15 cellular contexts compared by ENCODE assay signal in the genomic region with DNA sequence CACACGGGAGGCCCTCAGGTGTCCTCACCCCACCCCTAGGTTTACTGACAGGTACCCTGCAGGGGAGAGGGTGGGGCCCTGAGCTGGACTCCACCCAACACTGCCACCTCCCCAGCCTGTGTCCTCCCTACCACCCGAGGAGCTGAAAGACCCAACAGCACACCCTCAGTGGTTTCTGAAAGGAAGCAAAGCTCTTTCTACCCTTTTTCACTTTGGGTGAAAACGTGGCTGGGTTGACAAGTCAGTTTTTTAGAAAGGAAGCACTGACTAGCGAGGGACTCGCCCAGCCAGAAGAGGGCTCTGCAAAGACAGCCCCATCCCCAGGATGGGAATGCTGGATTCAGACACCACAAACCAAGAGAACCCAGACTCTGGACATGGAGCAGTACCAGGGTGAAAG. TPM values are rescaled to one million over a fixed set of nuclear protein-coding genes. Genes with fewer than 3 reads are reported as not detected.
DNase-seq lines count a peak whose midpoint lies in the region; ATAC-seq and TF ChIP-seq lines count a peak whose summit lies in the region.
"Not testable (repeated sequence)": the region's sequence is repeated elsewhere in the genome, so short reads cannot be mapped to it uniquely, and the experiment has no call there.
"Had no signal": no experiment of that assay in that cellular context is flagged by ENCODE, and none has a peak within 500 bp of the region (broad histone marks: within the 10 kb centered on the region; RNA-seq: fewer than 3 reads in every experiment).

No MANE protein-coding gene starts in this region.

- not testable (repeated sequence) for H2BK12ac ChIP-seq in H9 (ENCODE audit: insufficient read length, low read depth, low read length)

- H3K36me3 Mint-ChIP-seq in H9 (ENCODE audit: insufficient read depth in 1 of 3, low read depth in 3 of 3) = peaks cover 6 to 36% (median 35%) of the 10 kb centered on the region in 3 experiments
- H3K36me3 Mint-ChIP-seq in activated CD8-positive, alpha-beta memory T cell treated with anti-CD3 and anti-CD28 coated beads, Interleukin-2, amount 10 ng/mL, durations not matched to agents 7 days and 5 days = peaks cover 33% of the 10 kb centered on the region

- peaks cover 52 to 66% of the 10 kb centered on the region in 2 experiments for H3K9me3 Mint-ChIP-seq in H9
- not testable (repeated sequence) for H3K9me3 Mint-ChIP-seq in activated CD8-positive, alpha-beta memory T cell treated with anti-CD3 and anti-CD28 coated beads, Interleukin-2, amount 10 ng/mL, durations not matched to agents 7 days and 5 days (ENCODE audit: low read depth)

- peaks cover 6 to 13% of the 10 kb centered on the region in 2 experiments for H3K4me1 Mint-ChIP-seq in H9
- H3K4me1 Mint-ChIP-seq in activated CD8-positive, alpha-beta memory T cell treated with anti-CD3 and anti-CD28 coated beads, Interleukin-2, amount 10 ng/mL, durations not matched to agents 7 days and 5 days = peaks cover 44% of the 10 kb centered on the region

- not testable (repeated sequence) for H3K4me3 Mint-ChIP-seq in H9
- H3K4me3 Mint-ChIP-seq in activated CD8-positive, alpha-beta memory T cell treated with anti-CD3 and anti-CD28 coated beads, Interleukin-2, amount 10 ng/mL, durations not matched to agents 7 days and 5 days = peak overlapping the region; percentile 35

- H2BK20ac ChIP-seq in H9 (ENCODE audit: low read depth, low read length, poor library complexity, severe bottlenecking) = not testable (repeated sequence)

- not testable (repeated sequence) for H3K18ac ChIP-seq in H9 (ENCODE audit: insufficient read length, low read depth, low read length)

- H3F3A ChIP-seq in smooth muscle cell (ENCODE audit: low read depth) = not testable (repeated sequence)

- H3K79me2 ChIP-seq in H9 (ENCODE audit: insufficient read depth, low read length) = not testable (repeated sequence)
- H3K79me2 ChIP-seq in OCI-LY3 (ENCODE audit: low read length) (peaks cover 38% of the 10 kb centered on the region), mammary epithelial cell (ENCODE audit: insufficient read depth, low read length) (peaks cover 23% of the 10 kb centered on the region), smooth muscle cell (ENCODE audit: low read depth) (peaks cover 11% of the 10 kb centered on the region)

- peaks cover 23 to 48% (median 37%) of the 10 kb centered on the region in 11 experiments for H3K36me3 ChIP-seq in BLaER1 treated with 17β-estradiol and CSF1 and Interleukin-3, amounts not matched to agents 10 nM and 100 nM
- peaks cover 44% of the 10 kb centered on the region for H3K36me3 ChIP-seq in OCI-LY3 (replicated peaks; ENCODE audit: low read depth, low read length)
- not testable (repeated sequence) for H3K36me3 ChIP-seq in mammary epithelial cell (ENCODE audit: insufficient read depth, low read length); smooth muscle cell (ENCODE audit: low read depth)

- in situ Hi-C loops in mammary epithelial cell (cut with MboI; ENCODE audit: low sequenced_read_pairs in 2 of 2) = loop anchor here in 1 of 2 donors (25.0 kb wide), 1 partner anchor 134 kb away; a partner anchor contains a TSS

- not testable (repeated sequence) for H3K23me2 ChIP-seq in H9 (ENCODE audit: insufficient read length, low read depth, low read length, poor library complexity, severe bottlenecking)

- H3K27ac ChIP-seq in BLaER1 treated with 17β-estradiol and CSF1 and Interleukin-3, amounts not matched to agents 10 nM and 100 nM = peak overlapping the region in 8 of 11 experiments; percentile 28 to 95 (median 66); a peak in 14 of 22 replicates
- not testable (repeated sequence) for H3K27ac ChIP-seq in H9 (ENCODE audit: insufficient read length, low read depth, low read length)
- peak overlapping the region; percentile 50 for H3K27ac ChIP-seq in OCI-LY3 (ENCODE audit: low read length)
- H3K27ac ChIP-seq in mammary epithelial cell (ENCODE audit: insufficient read depth, low read depth, low read length) = peak overlapping the region; percentile 54
- peak overlapping the region; percentile 92 for H3K27ac ChIP-seq in smooth muscle cell (ENCODE audit: low read depth)

- peak; percentile 5 for DNase-seq in H9
- DNase-seq in activated CD8-positive, alpha-beta memory T cell treated with anti-CD3 and anti-CD28 coated beads, Interleukin-2, amount 10 ng/mL, durations not matched to agents 7 days and 5 days; mammary epithelial cell; smooth muscle cell (lab: John Stamatoyannopoulos, UW; ENCODE audit: unreplicated experiment): not testable (repeated sequence)
- peak; percentile 12 for DNase-seq in islet precursor cell

- peak overlapping the region in 8 of 11 experiments; percentile 31 to 56 (median 48); a peak in 15 of 22 replicates for H3K4me2 ChIP-seq in BLaER1 treated with 17β-estradiol and CSF1 and Interleukin-3, amounts not matched to agents 10 nM and 100 nM
- not testable (repeated sequence) for H3K4me2 ChIP-seq in H9 (ENCODE audit: insufficient read depth, insufficient read length, low read length); mammary epithelial cell (ENCODE audit: insufficient read depth, low read depth, low read length); smooth muscle cell
- H3K4me2 ChIP-seq in OCI-LY3 (ENCODE audit: low read length) = peak overlapping the region; percentile 59

- not testable (repeated sequence) for H2BK15ac ChIP-seq in H9 (ENCODE audit: low read depth, low read length)

- not testable (repeated sequence) for H3K79me1 ChIP-seq in H9 (ENCODE audit: insufficient read depth, low read depth, low read length, poor library complexity, severe bottlenecking)

- ATAC-seq in GM18907 (IDR thresholded peaks at IDR 0.05; ENCODE audit: unreplicated experiment) = peak; percentile 9
- ATAC-seq in activated CD8-positive, alpha-beta memory T cell treated with anti-CD3 and anti-CD28 coated beads, Interleukin-2, amount 10 ng/mL, durations not matched to agents 7 days and 5 days = peak; percentile 4

- not testable (repeated sequence) for H2AFZ ChIP-seq in H9 (ENCODE audit: low read length); OCI-LY3 (ENCODE audit: low read depth, low read length); mammary epithelial cell (ENCODE audit: low read depth, low read length); smooth muscle cell (ENCODE audit: low read depth)

- WGBS in H9 (ENCODE audit: extremely low coverage, insufficient read length, low lambda C conversion rate) = no CpG with 5 or more reads among the region's 5 CpGs
- 75% methylated on average over 3 of the region's 5 CpGs for WGBS in mammary epithelial cell (ENCODE audit: low coverage, missing lambda C conversion rate)
- 81% methylated on average over 5 of the region's 5 CpGs for WGBS in smooth muscle cell (ENCODE audit: low lambda C conversion rate)

- H2BK120ac ChIP-seq in H9 (ENCODE audit: low read depth, low read length, poor library complexity, severe bottlenecking) = not testable (repeated sequence)

- H4K20me1 ChIP-seq in BLaER1 treated with 17β-estradiol and CSF1 and Interleukin-3, amounts not matched to agents 10 nM and 100 nM = peaks cover 0 to 32% (median 9%) of the 10 kb centered on the region in 11 experiments; a peak in 9 of 22 replicates
- H4K20me1 ChIP-seq in H9 (ENCODE audit: control insufficient read depth, insufficient read depth, insufficient read length); mammary epithelial cell (ENCODE audit: insufficient read depth, low read length); smooth muscle cell (ENCODE audit: low read depth): not testable (repeated sequence)
- H4K20me1 ChIP-seq in OCI-LY3 (ENCODE audit: insufficient read depth, low read length) = peaks cover 39% of the 10 kb centered on the region

- not testable (repeated sequence) for H3K27ac Mint-ChIP-seq in H9
- H3K27ac Mint-ChIP-seq in activated CD8-positive, alpha-beta memory T cell treated with anti-CD3 and anti-CD28 coated beads, Interleukin-2, amount 10 ng/mL, durations not matched to agents 7 days and 5 days = peak overlapping the region; percentile 67

- not testable (repeated sequence) for H3K56ac ChIP-seq in H9 (ENCODE audit: insufficient read length, low read depth, low read length)

- not testable (repeated sequence) for H2AK5ac ChIP-seq in H9 (ENCODE audit: insufficient read length, low read length)

- H3T11ph ChIP-seq in H9 (ENCODE audit: low read length) = not testable (repeated sequence)

- not testable (repeated sequence) for H3K27me3 ChIP-seq in BLaER1 treated with 17β-estradiol and CSF1 and Interleukin-3, amounts not matched to agents 10 nM and 100 nM; H9 (ENCODE audit: insufficient read depth, low read length); OCI-LY3 (ENCODE audit: low read depth, low read length); mammary epithelial cell (ENCODE audit: insufficient read depth, low read length); smooth muscle cell (ENCODE audit: low read depth)

- peak overlapping the region in 1 of 11 experiments; percentile 52; a peak in 1 of 22 replicates for H3K9ac ChIP-seq in BLaER1 treated with 17β-estradiol and CSF1 and Interleukin-3, amounts not matched to agents 10 nM and 100 nM
- H3K9ac ChIP-seq in H9 (ENCODE audit: extremely low read depth, insufficient read length, low read length); OCI-LY3 (ENCODE audit: low read length); mammary epithelial cell (ENCODE audit: insufficient read depth, low read length): not testable (repeated sequence)
- peak overlapping the region; percentile 78 for H3K9ac ChIP-seq in smooth muscle cell (ENCODE audit: low read depth)

- CTCF ChIA-PET in activated CD8-positive, alpha-beta memory T cell treated with anti-CD3 and anti-CD28 coated beads, Interleukin-2, amount 10 ng/mL, durations not matched to agents 7 days and 5 days (lab: Charles Lee) = interaction anchor here (0.7 to 3.1 kb wide), 3 partner anchors 9 to 38 kb away, joined by 3 to 11 read pairs (median 6); a partner anchor contains a TSS
- CTCF ChIA-PET in mammary epithelial cell (lab: Charles Lee; ENCODE audit: low non-redundant PET) = not testable (repeated sequence)

- intact Hi-C loops in mammary epithelial cell (cut with micrococcal nuclease) = not testable (repeated sequence)

- H4K8ac ChIP-seq in H9 (replicated peaks; ENCODE audit: insufficient read length, low read depth, low read length) = not testable (repeated sequence)

- not testable (repeated sequence) for H3K4ac ChIP-seq in H9 (ENCODE audit: low read depth, low read length)

- H3K4me1 ChIP-seq in BLaER1 treated with 17β-estradiol and CSF1 and Interleukin-3, amounts not matched to agents 10 nM and 100 nM = peaks cover 19 to 48% (median 32%) of the 10 kb centered on the region in 10 experiments; a peak in 19 of 20 replicates
- H3K4me1 ChIP-seq in H9 (ENCODE audit: insufficient read depth, low read length); smooth muscle cell (ENCODE audit: low read depth): not testable (repeated sequence)
- H3K4me1 ChIP-seq in OCI-LY3 (ENCODE audit: low read length) (peaks cover 42% of the 10 kb centered on the region), mammary epithelial cell (ENCODE audit: insufficient read depth, low read length) (peaks cover 20% of the 10 kb centered on the region)

- dilution Hi-C loops in mammary epithelial cell (cut with HindIII; ENCODE audit: low sequenced_read_pairs) = loop anchor here (25.0 kb wide), 1 partner anchor 109 kb away; no protein-coding TSS in a partner anchor

- not testable (repeated sequence) for H4K5ac ChIP-seq in H9 (ENCODE audit: insufficient read length, low read depth, low read length)

- H2BK5ac ChIP-seq in H9 (ENCODE audit: insufficient read length, low read length) = not testable (repeated sequence)

- BruUV-seq in mammary epithelial cell (replicated peaks; lab: Mats Ljungman, UMichigan) = not testable (repeated sequence)

- TF ChIP-seq CTCF in H9 (conservative IDR thresholded peaks at IDR 0.05); OCI-LY3 (IDR thresholded peaks at IDR 0.05; ENCODE audit: low read depth, low read length); mammary epithelial cell (conservative IDR thresholded peaks at IDR 0.05 in 1 of 2, IDR thresholded peaks at IDR 0.05 in 1 of 2; ENCODE audit: extremely low read depth in 1 of 2, insufficient read depth in 1 of 2, low read depth in 1 of 2, low read length in 2 of 2); smooth muscle cell (IDR thresholded peaks at IDR 0.05; ENCODE audit: borderline replicate concordance, insufficient read depth, poor library complexity, severe bottlenecking): not testable (repeated sequence)

- not testable (repeated sequence) for H3K9me3 ChIP-seq in BLaER1 treated with 17β-estradiol and CSF1 and Interleukin-3, amounts not matched to agents 10 nM and 100 nM (replicated peaks in 1 of 11); OCI-LY3 (ENCODE audit: insufficient read depth, low read length); mammary epithelial cell (replicated peaks; ENCODE audit: insufficient read depth, low read length); smooth muscle cell (replicated peaks; ENCODE audit: low read depth)
- H3K9me3 ChIP-seq in H9 (ENCODE audit: control insufficient read depth, low read depth, low read length) = peaks cover 41% of the 10 kb centered on the region

- not testable (repeated sequence) for H3K23ac ChIP-seq in H9 (ENCODE audit: insufficient read length, low read depth, low read length)

- H3K4me3 ChIP-seq in BLaER1 treated with 17β-estradiol and CSF1 and Interleukin-3, amounts not matched to agents 10 nM and 100 nM; mammary epithelial cell (replicated peaks in 1 of 3; ENCODE audit: insufficient read depth in 1 of 3, low read depth in 2 of 3, low read length in 3 of 3); smooth muscle cell: not testable (repeated sequence)
- H3K4me3 ChIP-seq in OCI-LY3 (ENCODE audit: low read length) = peak overlapping the region; percentile 49

- H3K14ac ChIP-seq in H9 (ENCODE audit: insufficient read depth, low read length) = not testable (repeated sequence)

- H4K91ac ChIP-seq in H9 (ENCODE audit: insufficient read length, low read depth, low read length) = not testable (repeated sequence)

- not testable (repeated sequence) for H3K27me3 Mint-ChIP-seq in H9 (ENCODE audit: low read depth); activated CD8-positive, alpha-beta memory T cell treated with anti-CD3 and anti-CD28 coated beads, Interleukin-2, amount 10 ng/mL, durations not matched to agents 7 days and 5 days

RNA-seq across cellular contexts. Expression of a gene that starts 2.2 kb away (rescaled TPM):
- total RNA-seq in H9 (2021) = 38.5 and 39.2 TPM in 2 replicates
- total RNA-seq in activated CD8-positive, alpha-beta memory T cell treated with anti-CD3 and anti-CD28 coated beads, Interleukin-2, amount 10 ng/mL, durations not matched to agents 7 days and 5 days = 100 to 1,000 TPM in 1 of 2 experiments, 10 to 100 TPM in 1; 99.6 to 106 TPM
- 10 to 100 TPM; 56.8 to 57.7 TPM for total RNA-seq in mammary epithelial cell
- 88.8 TPM for polyA plus RNA-seq in mammary epithelial cell
- polyA minus RNA-seq in mammary epithelial cell = 124 TPM
- total RNA-seq in smooth muscle cell = 96.8 and 111 TPM in 2 replicates
- polyA plus RNA-seq in smooth muscle cell = 70.5 and 102 TPM in 2 replicates

RNA-seq across cellular contexts. Expression of a gene that starts 37.9 kb away (rescaled TPM):
- 7.9 and 8.8 TPM in 2 replicates for total RNA-seq in H9 (2021)
- total RNA-seq in activated CD8-positive, alpha-beta memory T cell treated with anti-CD3 and anti-CD28 coated beads, Interleukin-2, amount 10 ng/mL, durations not matched to agents 7 days and 5 days = 10 to 100 TPM; 45.2 to 50.6 TPM
- 10 to 100 TPM in 1 of 2 donors, 1 to 10 TPM in 1; 8.8 to 10.7 TPM for total RNA-seq in mammary epithelial cell
- 9.8 TPM for polyA plus RNA-seq in mammary epithelial cell
- polyA minus RNA-seq in mammary epithelial cell = 0.52 TPM
- total RNA-seq in smooth muscle cell = 9.6 and 11.7 TPM in 2 replicates
- 12.9 and 15.9 TPM in 2 replicates for polyA plus RNA-seq in smooth muscle cell

RNA-seq across cellular contexts. Expression of a gene that starts 46.8 kb away (rescaled TPM):
- total RNA-seq in H9 (2021) (not detected in 2 replicates), mammary epithelial cell (not detected), smooth muscle cell (not detected in 2 replicates)
- under 1 TPM in 1 of 2 experiments, not detected in 1; 0.29 TPM for total RNA-seq in activated CD8-positive, alpha-beta memory T cell treated with anti-CD3 and anti-CD28 coated beads, Interleukin-2, amount 10 ng/mL, durations not matched to agents 7 days and 5 days
- polyA plus RNA-seq in mammary epithelial cell (not detected), smooth muscle cell (not detected in 2 replicates)
- not detected for polyA minus RNA-seq in mammary epithelial cell
- total RNA-seq: A673; activated CD8-positive, alpha-beta memory T cell treated with anti-CD3 and anti-CD28 coated beads for 36 hours; ascending aorta; lung microvascular endothelial cell; occipital lobe; Peyer's patch; suprapubic skin had no signal
